In the genomic region with DNA sequence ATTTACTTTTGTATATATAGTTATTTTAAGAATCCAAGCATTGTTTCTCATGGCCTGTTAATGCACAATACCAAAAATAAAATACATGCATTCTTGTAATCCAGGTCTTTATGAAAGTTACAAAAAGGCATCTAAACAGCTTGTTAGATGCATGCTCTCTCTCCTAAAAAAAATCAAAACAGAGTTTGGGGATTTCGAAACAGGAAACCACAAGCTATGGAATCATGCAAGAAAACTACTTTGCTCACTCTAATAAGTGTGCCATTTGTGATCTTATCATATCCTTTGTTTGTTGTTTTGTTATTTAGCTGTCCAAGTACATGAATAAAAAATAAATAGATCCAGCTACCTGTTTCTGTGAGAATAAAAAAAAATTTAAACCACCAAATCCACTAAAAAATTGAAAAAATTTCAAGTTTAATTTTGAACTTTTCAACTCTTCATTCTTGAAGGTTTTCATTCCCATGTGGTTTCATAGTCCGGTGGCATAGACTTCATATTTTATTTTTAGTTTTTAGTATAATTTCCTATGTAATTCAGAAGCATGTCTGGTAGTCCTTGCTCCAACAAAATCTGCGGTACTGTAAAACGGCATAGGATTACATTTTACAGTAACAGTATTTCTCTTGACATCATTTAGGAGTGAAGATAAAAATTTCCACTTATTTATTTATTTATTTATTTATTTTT, we compare ENCODE assay signal across 13 cellular contexts. TPM values are rescaled to one million over a fixed set of nuclear protein-coding genes. Genes with fewer than 3 reads are reported as not detected.
DNase-seq lines count a peak whose midpoint lies in the region; ATAC-seq and TF ChIP-seq lines count a peak whose summit lies in the region.
"Had no signal": no experiment of that assay in that cellular context is flagged by ENCODE, and none has a peak within 500 bp of the region (broad histone marks: within the 10 kb centered on the region; RNA-seq: fewer than 3 reads in every experiment).

No MANE protein-coding gene starts in this region.

- CTCF ChIA-PET in AG04450 (lab: Charles Lee) (interaction anchor here (1.6 kb wide), 1 partner anchor 274 kb away, joined by 3 read pairs; no protein-coding TSS in a partner anchor), T-cell (lab: Charles Lee) (no interaction called here)

- H3K9me2 ChIP-seq in GM23248 (ENCODE audit: insufficient read depth), result no peaks in the 10 kb centered on the region

- intact Hi-C loops in gastrocnemius medialis (cut with DNase I; ENCODE audit: low total_unique reads) (no loop called here), vagina (cut with DNase I) (no loop called here)

- DNase-seq in AG04450 (ENCODE audit: low read depth, low spot score) (peak; percentile 3), GM23248 (peak; percentile 81), adipocyte (ENCODE audit: low read depth) (peak; percentile 91), foreskin melanocyte (peak; percentile 57), T-cell (no peak), gastrocnemius medialis (no peak), vagina (ENCODE audit: extremely low spot score in 2 of 2) (no peak), erythroblast (lab: John Stamatoyannopoulos, UW) (no peak)
- DNase-seq: C1 segment of cervical spinal cord had no signal

- H3K4me3 ChIP-seq in AG04450 (ENCODE audit: low read depth, low read length), result no peak overlapping the region
- H3K4me3 ChIP-seq in GM23248, result no peak overlapping the region
- H3K4me3 ChIP-seq in adipocyte (ENCODE audit: low read length), result no peak overlapping the region
- H3K4me3 ChIP-seq in gastrocnemius medialis, result no peak overlapping the region
- H3K4me3 ChIP-seq in vagina, result no peak overlapping the region

- H3K4me1 ChIP-seq in GM23248 (ENCODE audit: insufficient read depth), result peaks cover 17% of the 10 kb centered on the region
- peaks cover 7% of the 10 kb centered on the region for H3K4me1 ChIP-seq in adipocyte (ENCODE audit: control insufficient read depth, insufficient read depth, low read length)
- H3K4me1 ChIP-seq in gastrocnemius medialis, result peaks cover 9 to 13% of the 10 kb centered on the region in 2 donors
- H3K4me1 ChIP-seq in vagina, result peaks cover 12% of the 10 kb centered on the region

- peak overlapping the region; percentile 44 for H3K4me2 ChIP-seq in GM23248 (ENCODE audit: unreplicated experiment)

- no peak for TF ChIP-seq CTCF in AG04450 (IDR thresholded peaks at IDR 0.05; ENCODE audit: low read depth, low read length)
- TF ChIP-seq CTCF in gastrocnemius medialis (IDR thresholded peaks at IDR 0.05 in 4 of 5, conservative IDR thresholded peaks at IDR 0.05 in 1 of 5), result no peak
- TF ChIP-seq CTCF in vagina (IDR thresholded peaks at IDR 0.05), result no peak

- TF ChIP-seq POLR2A in gastrocnemius medialis (IDR thresholded peaks at IDR 0.05) (no peak), vagina (IDR thresholded peaks at IDR 0.05) (no peak), erythroblast (IDR thresholded peaks at IDR 0.05; ENCODE audit: low read length) (no peak)

- no peak overlapping the region for H3K9ac ChIP-seq in GM23248
- H3K9ac ChIP-seq in adipocyte (ENCODE audit: low read length), result no peak overlapping the region

- peaks cover 28% of the 10 kb centered on the region for H3K79me2 ChIP-seq in GM23248 (ENCODE audit: insufficient read depth)

- in situ Hi-C loops in GM23248 (cut with MboI), result no loop called here
- in situ Hi-C loops in gastrocnemius medialis (cut with MboI; ENCODE audit: low sequenced_read_pairs in 4 of 4), result loop anchor here in 1 of 4 donors (25.0 kb wide), 1 partner anchor 1045 kb away; a partner anchor contains a TSS

- peaks cover 5 to 20% of the 10 kb centered on the region in 2 donors for H3K27me3 Mint-ChIP-seq in T-cell
- H3K27me3 Mint-ChIP-seq: memory B cell had no signal

- ATAC-seq in T-cell (replicated peaks in 1 of 4) (no peak), gastrocnemius medialis (no peak)
- ATAC-seq: pancreas had no signal

- H3K4me3 Mint-ChIP-seq in T-cell, result peak overlapping the region in 1 of 3 donors; percentile 18
- H3K4me3 Mint-ChIP-seq: activated T-helper 1 cell treated with anti-CD3 and anti-CD28 coated beads, Interleukin-12 subunit alpha, Interleukin-12 subunit beta, Interleukin-2, Interleukin-4 antibody, amounts not matched to agents 30 ng/mL and 10 ng/mL and 1 ng/mL, durations not matched to agents 14 hours and 24 hours and 36 hours; memory B cell had no signal

- no peak overlapping the region for H2AFZ ChIP-seq in GM23248

- no peaks in the 10 kb centered on the region for H3K9me3 ChIP-seq in AG04450 (ENCODE audit: control insufficient read depth, insufficient read depth, low read length)
- no peaks in the 10 kb centered on the region for H3K9me3 ChIP-seq in GM23248 (ENCODE audit: low read depth)
- H3K9me3 ChIP-seq in adipocyte (ENCODE audit: control insufficient read depth, low read length), result no peaks in the 10 kb centered on the region
- no peaks in the 10 kb centered on the region for H3K9me3 ChIP-seq in gastrocnemius medialis
- no peaks in the 10 kb centered on the region for H3K9me3 ChIP-seq in vagina
- H3K9me3 ChIP-seq: pancreas had no signal

- H3K36me3 ChIP-seq in GM23248 (ENCODE audit: low read depth) (no peaks in the 10 kb centered on the region), adipocyte (ENCODE audit: control insufficient read depth, insufficient read depth, low read length, severe bottlenecking) (no peaks in the 10 kb centered on the region), gastrocnemius medialis (no peaks in the 10 kb centered on the region), vagina (no peaks in the 10 kb centered on the region)
- H3K36me3 ChIP-seq: pancreas had no signal

- H3K27ac Mint-ChIP-seq in T-cell, result no peak overlapping the region
- H3K27ac Mint-ChIP-seq: activated T-helper 1 cell treated with anti-CD3 and anti-CD28 coated beads, Interleukin-12 subunit alpha, Interleukin-12 subunit beta, Interleukin-2, Interleukin-4 antibody, amounts not matched to agents 30 ng/mL and 10 ng/mL and 1 ng/mL, durations not matched to agents 14 hours and 24 hours and 36 hours; memory B cell had no signal

- no peaks in the 10 kb centered on the region for H3K9me3 Mint-ChIP-seq in T-cell
- H3K9me3 Mint-ChIP-seq: activated T-helper 1 cell treated with anti-CD3 and anti-CD28 coated beads, Interleukin-12 subunit alpha, Interleukin-12 subunit beta, Interleukin-2, Interleukin-4 antibody, amounts not matched to agents 30 ng/mL and 10 ng/mL and 1 ng/mL, durations not matched to agents 14 hours and 24 hours and 36 hours; brain; memory B cell had no signal

- H3K27me3 ChIP-seq in AG04450 (ENCODE audit: control insufficient read depth, insufficient read depth, low read length) (peaks cover 6% of the 10 kb centered on the region), GM23248 (replicated peaks; ENCODE audit: insufficient read depth) (0 out of 2 replicates have a peak, but pooled peaks cover 5% of the 10 kb centered on the region), adipocyte (replicated peaks; ENCODE audit: control insufficient read depth, insufficient read depth, low read length) (no peaks in the 10 kb centered on the region), gastrocnemius medialis (no peaks in the 10 kb centered on the region), vagina (no peaks in the 10 kb centered on the region)
- H3K27me3 ChIP-seq: pancreas had no signal

- H4K20me1 ChIP-seq in GM23248 (ENCODE audit: insufficient read depth), result no peaks in the 10 kb centered on the region

- no peak overlapping the region for H3K27ac ChIP-seq in AG04450 (ENCODE audit: low read depth, low read length)
- peak overlapping the region; percentile 36 for H3K27ac ChIP-seq in GM23248
- no peak overlapping the region for H3K27ac ChIP-seq in gastrocnemius medialis
- H3K27ac ChIP-seq in vagina, result no peak overlapping the region

- H3K36me3 Mint-ChIP-seq in T-cell, result no peaks in the 10 kb centered on the region
- H3K36me3 Mint-ChIP-seq: brain, memory B cell had no signal

- WGBS in GM23248 (ENCODE audit: low coverage in 1 of 2, low lambda C conversion rate in 2 of 2, missing lambda C conversion rate in 2 of 2), 2 experiments, result 33 to 44% methylated on average over 4 of the region's 4 CpGs

- H3K4me1 Mint-ChIP-seq in T-cell, result peaks cover 13 to 15% (median 13%) of the 10 kb centered on the region in 3 donors

- H3F3A ChIP-seq in GM23248 (ENCODE audit: insufficient read depth), result 0 out of 2 replicates have a peak, but pooled peaks cover 14% of the 10 kb centered on the region

- POLR2A ChIA-PET in AG04450 (lab: Yijun Ruan, JAX), result interaction anchor here (0.6 kb wide), 1 partner anchor 398 kb away, joined by 3 read pairs; no protein-coding TSS in a partner anchor
- POLR2A ChIA-PET in T-cell (lab: Charles Lee), result no interaction called here

RNA-seq across cellular contexts. Expression of a gene that starts 1.6 kb away (rescaled TPM):
- 7.5 and 12.0 TPM in 2 replicates for polyA plus RNA-seq in AG04450 (2011; rRNA removed)
- polyA minus RNA-seq in AG04450 (2011; rRNA and poly(A)+ RNA removed), result 4.1 and 6.7 TPM in 2 replicates
- total RNA-seq in GM23248 (2014; rRNA removed; shearing (Covaris generic)), result 4.4 and 6.2 TPM in 2 replicates
- 11.7 and 12.3 TPM in 2 replicates for polyA plus RNA-seq in GM23248 (2016; fragmentation: Nextera tagmentation; extraction: Ambion mirVana)
- total RNA-seq in T-cell, result 10 to 100 TPM in 3 of 5 donors, 1 to 10 TPM in 2; 6.4 to 11.8 (median 10.4) TPM
- 1 to 10 TPM; 2.5 to 5.8 (median 4.5) TPM for total RNA-seq in gastrocnemius medialis
- 5.9 TPM for total RNA-seq in vagina

Comparison
In these comparisons a context has a peak if more than half of its experiments do, and no peak if none do; other contexts are left out.
1. DNase-seq: peak in AG04450 (single experiment), GM23248 (single experiment), adipocyte (single experiment) and foreskin melanocyte (single experiment); none in T-cell (0 of 34), gastrocnemius medialis (0 of 2), vagina (0 of 2) and erythroblast (0 of 2).